30 cellular contexts compared by ENCODE assay signal in genomic region chr7:114309729-114310128, GRCh38.
"Had no signal": no experiment of that assay in that cellular context is flagged by ENCODE, and none has a peak within 500 bp of the region (broad histone marks: within the 10 kb centered on the region; RNA-seq: fewer than 3 reads in every experiment).

No MANE protein-coding gene starts in this region.

- H3K4me1 ChIP-seq: ascending aorta had no signal

- DNase-seq: activated CD4-positive, alpha-beta memory T cell treated with anti-CD3 and anti-CD28 coated beads, Interleukin-2, amount 10 ng/mL, durations not matched to agents 7 days and 5 days; activated CD4-positive, alpha-beta T cell treated with anti-CD3 and anti-CD28 coated beads for 1 hour; activated CD4-positive, alpha-beta T cell treated with anti-CD3 and anti-CD28 coated beads for 36 hours; activated CD4-positive, alpha-beta T cell treated with anti-CD3 and anti-CD28 coated beads for 48 hours; activated CD4-positive, alpha-beta T cell treated with anti-CD3 and anti-CD28 coated beads, Interleukin-2, amount 10 ng/mL, durations not matched to agents 7 days and 5 days; activated CD4-positive, alpha-beta T cell treated with anti-CD3 and anti-CD28 coated beads, Interleukin-2, amount 50 U/mL, for 48 hours; activated CD4-positive, CD25-positive, alpha-beta regulatory T cell; activated CD8-positive, alpha-beta memory T cell treated with anti-CD3 and anti-CD28 coated beads for 24 hours; activated CD8-positive, alpha-beta memory T cell treated with anti-CD3 and anti-CD28 coated beads, Interleukin-2, amount 10 ng/mL, durations not matched to agents 7 days and 5 days; activated CD8-positive, alpha-beta memory T cell treated with anti-CD3 and anti-CD28 coated beads, Interleukin-2, amount 50 U/mL, for 48 hours; activated CD8-positive, alpha-beta T cell treated with anti-CD3 and anti-CD28 coated beads, Interleukin-2, amount 10 ng/mL, durations not matched to agents 7 days and 5 days; activated effector memory CD4-positive, alpha-beta T cell treated with Interleukin-2 at 50 U/mL for 16 hours; activated gamma-delta T cell; activated naive CD4-positive, alpha-beta T cell treated with anti-CD3 and anti-CD28 coated beads, Interleukin-2, amount 10 ng/mL, durations not matched to agents 7 days and 5 days; activated naive CD4-positive, alpha-beta T cell treated with Interleukin-2 at 50 U/mL for 16 hours; activated naive CD8-positive, alpha-beta T cell treated with anti-CD3 and anti-CD28 coated beads, Interleukin-2, amount 10 ng/mL, durations not matched to agents 7 days and 5 days; activated naive CD8-positive, alpha-beta T cell treated with anti-CD3 and anti-CD28 coated beads, Interleukin-2, amount 50 U/mL, for 24 hours; activated T-cell treated with anti-CD3 and anti-CD28 coated beads, Interleukin-2, amount 50 U/mL, for 24 hours; activated T-cell treated with anti-CD3 and anti-CD28 coated beads, Interleukin-2, amount 50 U/mL, for 48 hours; amygdala; anterior cingulate cortex; caudate nucleus; cerebellar nuclear complex; T-helper 2 cell; T-helper 9 cell; WERI-Rb-1 had no signal

- H3K9me3 ChIP-seq: ascending aorta had no signal

- H3K4me3 ChIP-seq: ascending aorta, cardiac muscle cell had no signal

- H3K27ac ChIP-seq: ascending aorta, cardiac muscle cell, WERI-Rb-1 had no signal

- ATAC-seq: activated CD4-positive, alpha-beta T cell treated with anti-CD3 and anti-CD28 coated beads for 36 hours; activated CD4-positive, CD25-positive, alpha-beta regulatory T cell treated with anti-CD3 and anti-CD28 coated beads, Interleukin-2, amount 50 U/mL, for 24 hours; activated CD8-positive, alpha-beta memory T cell treated with anti-CD3 and anti-CD28 coated beads, Interleukin-2, amount 10 ng/mL, durations not matched to agents 7 days and 5 days; activated CD8-positive, alpha-beta T cell treated with anti-CD3 and anti-CD28 coated beads, Interleukin-2, amount 10 ng/mL, durations not matched to agents 7 days and 5 days; WTC11 had no signal

- H3K27me3 ChIP-seq: ascending aorta, cardiac muscle cell had no signal

- H3K36me3 ChIP-seq: ascending aorta, cardiac muscle cell, WERI-Rb-1 had no signal
